22 cellular contexts compared by ENCODE assay signal in the genomic region with DNA sequence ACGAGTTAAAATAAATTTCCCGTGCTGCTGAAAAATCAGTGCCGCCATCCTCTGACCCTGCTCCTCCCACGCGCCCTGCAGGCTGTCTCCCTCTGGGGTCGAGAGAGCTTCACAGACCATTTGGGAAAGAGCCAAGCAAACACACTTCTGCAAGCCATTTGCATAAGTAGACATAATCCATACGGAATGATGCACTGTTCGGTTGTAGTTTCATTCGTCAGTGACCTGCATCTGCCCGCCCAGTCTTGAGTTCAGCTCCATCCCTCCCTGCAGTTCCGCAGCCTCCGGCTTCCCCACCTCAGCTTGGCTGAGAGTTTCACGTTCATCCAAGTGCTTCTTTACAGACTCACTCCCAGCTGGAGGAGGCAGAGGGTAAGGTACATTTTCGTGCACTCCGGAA.
A peak's percentile ranks its signal among the peaks of the same experiment; 100 is the strongest.
DNase-seq lines count a peak whose midpoint lies in the region; TF ChIP-seq lines count a peak whose summit lies in the region.
"Had no signal": no experiment of that assay in that cellular context is flagged by ENCODE, and none has a peak within 500 bp of the region (broad histone marks: within the 10 kb centered on the region; RNA-seq: fewer than 3 reads in every experiment).

No MANE protein-coding gene starts in this region.

- WGBS in smooth muscle cell (ENCODE audit: low lambda C conversion rate) = 86% methylated on average over 15 of the region's 15 CpGs

- no peak overlapping the region for H3K4me2 ChIP-seq in smooth muscle cell
- H3K4me2 ChIP-seq: A549, KMS-11 had no signal

- H3K27me3 ChIP-seq in MG63 (no peaks in the 10 kb centered on the region), smooth muscle cell (ENCODE audit: low read depth) (no peaks in the 10 kb centered on the region)
- H3K27me3 ChIP-seq: transverse colon had no signal

- H3K9me3 Mint-ChIP-seq in progenitor cell of endocrine pancreas (ENCODE audit: low read depth) = no peaks in the 10 kb centered on the region
- H3K9me3 Mint-ChIP-seq: activated CD8-positive, alpha-beta T cell treated with anti-CD3 and anti-CD28 coated beads for 36 hours; HFFc6; stimulated activated naive CD8-positive, alpha-beta T cell treated with anti-CD3 and anti-CD28 coated beads, Interleukin-15, amount 100 ng/mL, for 72 hours had no signal

- no peaks in the 10 kb centered on the region for H3F3A ChIP-seq in smooth muscle cell (ENCODE audit: low read depth)

- no peaks in the 10 kb centered on the region for H4K20me1 ChIP-seq in smooth muscle cell (ENCODE audit: low read depth)

- H3K36me3 ChIP-seq in MG63 (peaks cover 50% of the 10 kb centered on the region), smooth muscle cell (ENCODE audit: low read depth) (peaks cover 3% of the 10 kb centered on the region)

- no peaks in the 10 kb centered on the region for H3K4me1 Mint-ChIP-seq in progenitor cell of endocrine pancreas (ENCODE audit: low read depth)
- H3K4me1 Mint-ChIP-seq: stimulated activated naive CD8-positive, alpha-beta T cell treated with anti-CD3 and anti-CD28 coated beads, Interleukin-15, amount 100 ng/mL, for 72 hours had no signal

- no peaks in the 10 kb centered on the region for H3K9me3 ChIP-seq in MG63
- no peaks in the 10 kb centered on the region for H3K9me3 ChIP-seq in smooth muscle cell (replicated peaks; ENCODE audit: low read depth)
- H3K9me3 ChIP-seq: A549, lower lobe of right lung, transverse colon had no signal

- H3K27ac Mint-ChIP-seq in progenitor cell of endocrine pancreas = peak overlapping the region; percentile 25
- H3K27ac Mint-ChIP-seq: activated CD8-positive, alpha-beta T cell treated with anti-CD3 and anti-CD28 coated beads for 36 hours; HFFc6; stimulated activated naive CD8-positive, alpha-beta T cell treated with anti-CD3 and anti-CD28 coated beads, Interleukin-15, amount 100 ng/mL, for 72 hours had no signal

- no peaks in the 10 kb centered on the region for H3K27me3 Mint-ChIP-seq in progenitor cell of endocrine pancreas
- H3K27me3 Mint-ChIP-seq: activated CD8-positive, alpha-beta T cell treated with anti-CD3 and anti-CD28 coated beads for 36 hours; stimulated activated naive CD8-positive, alpha-beta T cell treated with anti-CD3 and anti-CD28 coated beads, Interleukin-15, amount 100 ng/mL, for 72 hours had no signal

- H3K79me2 ChIP-seq in smooth muscle cell (ENCODE audit: low read depth) = no peaks in the 10 kb centered on the region

- no peak overlapping the region for H2AFZ ChIP-seq in smooth muscle cell (ENCODE audit: low read depth)
- H2AFZ ChIP-seq: GM23248 had no signal

- peaks cover 30% of the 10 kb centered on the region for H3K36me3 Mint-ChIP-seq in progenitor cell of endocrine pancreas (ENCODE audit: insufficient read depth)

- H3K4me3 Mint-ChIP-seq in progenitor cell of endocrine pancreas (ENCODE audit: low read depth) = no peak overlapping the region
- H3K4me3 Mint-ChIP-seq: activated CD8-positive, alpha-beta T cell treated with anti-CD3 and anti-CD28 coated beads for 36 hours; HFFc6; stimulated activated naive CD8-positive, alpha-beta T cell treated with anti-CD3 and anti-CD28 coated beads, Interleukin-15, amount 100 ng/mL, for 72 hours had no signal

- no peak overlapping the region for H3K27ac ChIP-seq in smooth muscle cell (ENCODE audit: low read depth)
- H3K27ac ChIP-seq: A549, GM23248, KMS-11, lower lobe of right lung, transverse colon had no signal

- DNase-seq in NCI-H82 (lab: John Stamatoyannopoulos, UW) (peak; percentile 59), NCI-H82 treated with DMSO at 0.1 percent for 48 hours (lab: John Stamatoyannopoulos, UW; ENCODE audit: unreplicated experiment) (no peak), NCI-H524 treated with DMSO at 0.1 percent for 48 hours (lab: John Stamatoyannopoulos, UW) (peak; percentile 35), fibroblast of mammary gland (ENCODE audit: low read depth) (peak; percentile 86), progenitor cell of endocrine pancreas (ENCODE audit: low spot score, unreplicated experiment) (no peak), mucosa of gallbladder (ENCODE audit: low spot score) (no peak), MG63 (no peak), smooth muscle cell (lab: John Stamatoyannopoulos, UW; ENCODE audit: unreplicated experiment) (no peak)
- DNase-seq: activated CD8-positive, alpha-beta T cell treated with anti-CD3 and anti-CD28 coated beads for 36 hours; activated naive CD4-positive, alpha-beta T cell; cortex of kidney; HFFc6; lower lobe of right lung; NCI-H2029 treated with DMSO at 0.1 percent for 48 hours; NCI-H226; nucleus accumbens; stimulated activated CD4-positive, alpha-beta T cell treated with anti-CD3 and anti-CD28 coated beads, Interleukin-12 subunit alpha, Interleukin-12 subunit beta, amount 100 ng/mL, for 4 hours; stimulated activated naive CD8-positive, alpha-beta T cell treated with anti-CD3 and anti-CD28 coated beads, Interleukin-15, amount 100 ng/mL, for 72 hours; transverse colon had no signal

- no peak overlapping the region for H3K9ac ChIP-seq in smooth muscle cell (ENCODE audit: low read depth)
- H3K9ac ChIP-seq: KMS-11 had no signal

- TF ChIP-seq CTCF in fibroblast of mammary gland (conservative IDR thresholded peaks at IDR 0.05; ENCODE audit: control insufficient read depth, insufficient read depth, low read depth, low read length) (no peak), progenitor cell of endocrine pancreas (IDR thresholded peaks at IDR 0.05; ENCODE audit: unreplicated experiment) (no peak), smooth muscle cell (IDR thresholded peaks at IDR 0.05; ENCODE audit: borderline replicate concordance, insufficient read depth, poor library complexity, severe bottlenecking) (no peak)

- H3K4me3 ChIP-seq in fibroblast of mammary gland (ENCODE audit: control insufficient read depth, low read depth, low read length) = no peak overlapping the region
- no peak overlapping the region for H3K4me3 ChIP-seq in MG63
- no peak overlapping the region for H3K4me3 ChIP-seq in smooth muscle cell
- H3K4me3 ChIP-seq: A549, GM23248, lower lobe of right lung, transverse colon had no signal

- no peaks in the 10 kb centered on the region for H3K4me1 ChIP-seq in smooth muscle cell (ENCODE audit: low read depth)
- H3K4me1 ChIP-seq: A549, lower lobe of right lung, transverse colon had no signal

Comparison
In these comparisons a context has a peak if more than half of its experiments do, and no peak if none do; other contexts are left out.
1. DNase-seq: peak in NCI-H82 (single experiment), NCI-H524 treated with DMSO at 0.1 percent for 48 hours (single experiment) and fibroblast of mammary gland (single experiment); none in NCI-H82 treated with DMSO at 0.1 percent for 48 hours (single experiment), progenitor cell of endocrine pancreas (single experiment), mucosa of gallbladder (single experiment), MG63 (single experiment) and smooth muscle cell (single experiment).